Comparison of ENCODE assay signal across 9 cellular contexts in the genomic region with DNA sequence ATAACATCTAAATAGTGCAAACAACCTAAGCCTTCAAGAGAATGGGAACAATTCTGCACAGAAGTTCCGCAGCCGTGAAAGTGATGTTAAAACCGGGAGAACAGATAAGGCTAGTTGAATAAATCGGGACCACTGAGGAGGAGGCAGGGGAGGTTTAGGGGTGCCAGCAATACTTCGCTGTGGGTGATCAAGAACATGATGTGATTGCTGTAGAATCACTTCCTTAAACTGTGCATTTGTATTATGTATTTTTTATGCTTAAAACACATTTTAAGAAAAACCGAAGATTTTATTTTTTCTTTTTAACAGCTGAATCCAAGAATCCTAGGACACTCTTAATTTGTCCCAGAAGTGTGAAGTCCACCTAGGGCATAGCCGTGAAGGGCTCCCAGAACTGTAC. TPM values are rescaled to one million over a fixed set of nuclear protein-coding genes. Genes with fewer than 3 reads are reported as not detected.
DNase-seq lines count a peak whose midpoint lies in the region; ATAC-seq and TF ChIP-seq lines count a peak whose summit lies in the region.
"Had no signal": no experiment of that assay in that cellular context is flagged by ENCODE, and none has a peak within 500 bp of the region (broad histone marks: within the 10 kb centered on the region; RNA-seq: fewer than 3 reads in every experiment).

No MANE protein-coding gene starts in this region.

- H3K27ac ChIP-seq in duodenal mucosa (ENCODE audit: low read depth, low read length) (no peak overlapping the region), neuronal stem cell (replicated peaks; ENCODE audit: low read length) (no peak overlapping the region)

- ATAC-seq in HG02884 (IDR thresholded peaks at IDR 0.05; ENCODE audit: unreplicated experiment), result peak; percentile 2
- ATAC-seq in HG02938 (IDR thresholded peaks at IDR 0.05; ENCODE audit: unreplicated experiment), result no peak

- CTCF ChIA-PET in Calu3 (lab: Charles Lee) (no interaction called here), MCF 10A (lab: Yijun Ruan, JAX) (interaction anchor here (0.5 kb wide), 1 partner anchor 239 kb away, joined by 3 read pairs; no protein-coding TSS in a partner anchor)

- H3K23ac ChIP-seq in neuronal stem cell (ENCODE audit: low read depth, low read length, poor library complexity), result no peak overlapping the region

- no peaks in the 10 kb centered on the region for H3K36me3 ChIP-seq in duodenal mucosa (ENCODE audit: control insufficient read depth in 1 of 2, insufficient read depth in 2 of 2, low read length in 2 of 2)
- H3K36me3 ChIP-seq in neuronal stem cell (replicated peaks in 1 of 2; ENCODE audit: control insufficient read depth in 2 of 2, insufficient read depth in 2 of 2, low read length in 2 of 2), result no peaks in the 10 kb centered on the region

- H3K27me3 ChIP-seq in duodenal mucosa (ENCODE audit: control insufficient read depth in 1 of 2, insufficient read depth in 2 of 2, low read length in 2 of 2) (peaks cover 0 to 5% of the 10 kb centered on the region in 2 donors), neuronal stem cell (ENCODE audit: control insufficient read depth in 3 of 3, insufficient read depth in 3 of 3, low read depth in 1 of 3, low read length in 3 of 3) (peaks cover 0 to 68% (median 8%) of the 10 kb centered on the region in 3 experiments)

- H3K27me3 Mint-ChIP-seq in Calu3 (ENCODE audit: unreplicated experiment) (peaks cover 20% of the 10 kb centered on the region), MCF 10A (ENCODE audit: insufficient read depth, unreplicated experiment) (no peaks in the 10 kb centered on the region)

- H2BK5ac ChIP-seq in neuronal stem cell (ENCODE audit: low read length), result no peak overlapping the region

- H3K4me3 ChIP-seq in duodenal mucosa (ENCODE audit: low read depth in 1 of 2, low read length in 2 of 2) (peak overlapping the region; percentile 61 to 63), neuronal stem cell (ENCODE audit: low read length in 2 of 2) (no peak overlapping the region)

- peak overlapping the region; percentile 64 for H3K4me2 ChIP-seq in neuronal stem cell (ENCODE audit: insufficient read depth, low read length, poor library complexity, severe bottlenecking)

- TF ChIP-seq CTCF in Calu3 (IDR thresholded peaks at IDR 0.05; ENCODE audit: unreplicated experiment) (no peak), MCF 10A (IDR thresholded peaks at IDR 0.05; ENCODE audit: unreplicated experiment) (no peak)

- H3K4me3 Mint-ChIP-seq in Calu3 (ENCODE audit: low read depth, unreplicated experiment) (peak overlapping the region; percentile 71), MCF 10A (ENCODE audit: unreplicated experiment) (no peak overlapping the region)

- H3K4me1 Mint-ChIP-seq in Calu3 (ENCODE audit: low read depth, unreplicated experiment), result no peaks in the 10 kb centered on the region
- no peaks in the 10 kb centered on the region for H3K4me1 Mint-ChIP-seq in MCF 10A (ENCODE audit: insufficient read depth, unreplicated experiment)

- H3K9ac ChIP-seq in duodenal mucosa (ENCODE audit: low read depth in 1 of 2, low read length in 2 of 2) (no peak overlapping the region), neuronal stem cell (ENCODE audit: low read depth, low read length, poor library complexity) (no peak overlapping the region)

- no peak overlapping the region for H2BK15ac ChIP-seq in neuronal stem cell (ENCODE audit: low read length)

- H2BK120ac ChIP-seq in neuronal stem cell (ENCODE audit: low read depth, low read length), result no peak overlapping the region

- H3K9me3 Mint-ChIP-seq in Calu3 (ENCODE audit: low read depth, unreplicated experiment) (no peaks in the 10 kb centered on the region), MCF 10A (ENCODE audit: unreplicated experiment) (no peaks in the 10 kb centered on the region)

- no peak overlapping the region for H2AK5ac ChIP-seq in neuronal stem cell (ENCODE audit: low read depth, low read length)

- H3K79me1 ChIP-seq in neuronal stem cell (ENCODE audit: low read depth, low read length), result no peaks in the 10 kb centered on the region

- no peak overlapping the region for H2BK12ac ChIP-seq in neuronal stem cell (ENCODE audit: low read length)

- H3K27ac Mint-ChIP-seq in Calu3 (ENCODE audit: unreplicated experiment), result no peak overlapping the region
- H3K27ac Mint-ChIP-seq in MCF 10A (ENCODE audit: low read depth, unreplicated experiment), result no peak overlapping the region

- no CpG with 5 or more reads among the region's 7 CpGs for WGBS in neuronal stem cell (ENCODE audit: extremely low coverage in 2 of 2, insufficient read length in 2 of 2, insufficient replicate concordance in 1 of 2), 2 donors

- H4K8ac ChIP-seq in neuronal stem cell (ENCODE audit: low read depth, low read length), result no peak overlapping the region

- no peak overlapping the region for H4K91ac ChIP-seq in neuronal stem cell (ENCODE audit: low read depth, low read length, poor library complexity)

- intact Hi-C loops in Calu3 (cut with micrococcal nuclease; ENCODE audit: unreplicated experiment), result loop anchor here (10.0 kb wide), 1 partner anchor 1343 kb away; no protein-coding TSS in a partner anchor
- intact Hi-C loops in MCF 10A (cut with micrococcal nuclease), result no loop called here

- H2AFZ ChIP-seq in neuronal stem cell (ENCODE audit: low read length), result peak overlapping the region; percentile 96

- POLR2A ChIA-PET in MCF 10A (lab: Yijun Ruan, JAX), result no interaction called here

- DNase-seq in Calu3 (no peak), neuronal stem cell (ENCODE audit: low spot score) (no peak), MCF 10A (ENCODE audit: unreplicated experiment) (no peak), SKM-1 (lab: John Stamatoyannopoulos, UW; ENCODE audit: unreplicated experiment) (no peak)
- DNase-seq in effector CD4-positive, alpha-beta T cell, result no peak
- DNase-seq: NCI-H1105 treated with DMSO at 0.1 percent for 48 hours had no signal

- H3K4ac ChIP-seq in neuronal stem cell (ENCODE audit: low read length), result no peak overlapping the region

- H3K14ac ChIP-seq in neuronal stem cell (ENCODE audit: low read length), result no peak overlapping the region

- H3K18ac ChIP-seq in neuronal stem cell (ENCODE audit: low read length), result peak overlapping the region; percentile 96

- BruUV-seq in Calu3 (replicated peaks; lab: Mats Ljungman, UMichigan), result no TSS peak
- BruUV-seq in MCF 10A (replicated peaks; lab: Mats Ljungman, UMichigan), result no TSS peak

- no peaks in the 10 kb centered on the region for H3K9me3 ChIP-seq in duodenal mucosa (ENCODE audit: control insufficient read depth in 1 of 2, low read length in 2 of 2)
- no peaks in the 10 kb centered on the region for H3K9me3 ChIP-seq in neuronal stem cell (replicated peaks in 1 of 2; ENCODE audit: control insufficient read depth in 2 of 2, insufficient read depth in 1 of 2, low read depth in 1 of 2, low read length in 2 of 2)

- peaks cover 11 to 14% of the 10 kb centered on the region in 2 donors for H3K4me1 ChIP-seq in duodenal mucosa (ENCODE audit: control insufficient read depth in 1 of 2, insufficient read depth in 2 of 2, low read length in 2 of 2)
- peaks cover 2 to 4% of the 10 kb centered on the region in 2 donors for H3K4me1 ChIP-seq in neuronal stem cell (ENCODE audit: control insufficient read depth in 2 of 2, insufficient read depth in 1 of 2, low read depth in 1 of 2, low read length in 2 of 2)

- H3K36me3 Mint-ChIP-seq in Calu3 (ENCODE audit: insufficient read depth, unreplicated experiment), result peaks cover 7% of the 10 kb centered on the region
- H3K36me3 Mint-ChIP-seq in MCF 10A (ENCODE audit: insufficient read depth, unreplicated experiment), result no peaks in the 10 kb centered on the region

RNA-seq across cellular contexts. Expression of gene TTC32, which starts 33.6 kb away (rescaled TPM):
- 13.6 and 14.4 TPM in 2 replicates for total RNA-seq in Calu3 (2022)
- polyA plus RNA-seq in neuronal stem cell (2013, experiment 1 of 2), result 41.4 TPM
- polyA plus RNA-seq in neuronal stem cell (2013, experiment 2 of 2), result 42.4 TPM
- total RNA-seq in MCF 10A (2022), result 14.1 and 18.2 TPM in 2 replicates

Comparison
In these comparisons a context has a peak if more than half of its experiments do, and no peak if none do; other contexts are left out.
1. H3K4me3 ChIP-seq: peak in duodenal mucosa (2 of 2); none in neuronal stem cell (0 of 2).